Comparison of ENCODE assay signal across 21 cellular contexts in the genomic region with DNA sequence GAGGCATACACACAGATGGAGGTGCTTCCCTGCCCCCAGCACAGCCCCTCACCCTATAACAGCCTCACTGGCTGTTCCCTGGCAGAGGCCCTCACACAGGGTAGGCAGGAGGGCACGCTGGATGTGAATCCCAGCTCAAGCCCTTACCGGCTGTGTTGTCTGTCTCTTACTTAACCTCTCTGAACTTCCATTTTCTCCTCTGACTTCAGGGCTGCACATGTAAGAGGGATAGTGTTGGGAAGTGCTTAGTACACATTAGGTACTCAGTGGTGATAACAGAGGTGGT. TPM values are rescaled to one million over a fixed set of nuclear protein-coding genes. Genes with fewer than 3 reads are reported as not detected.
DNase-seq lines count a peak whose midpoint lies in the region; ATAC-seq and TF ChIP-seq lines count a peak whose summit lies in the region.
"Had no signal": no experiment of that assay in that cellular context is flagged by ENCODE, and none has a peak within 500 bp of the region (broad histone marks: within the 10 kb centered on the region; RNA-seq: fewer than 3 reads in every experiment).

No MANE protein-coding gene starts in this region.

- H3K9me3 Mint-ChIP-seq in activated CD4-positive, alpha-beta T cell treated with anti-CD3 and anti-CD28 coated beads, Interleukin-2, amount 10 ng/mL, durations not matched to agents 24 days and 14 days: no peaks in the 10 kb centered on the region
- no peaks in the 10 kb centered on the region for H3K9me3 Mint-ChIP-seq in activated CD4-positive, alpha-beta T cell treated with anti-CD3 and anti-CD28 coated beads for 36 hours (ENCODE audit: low read depth)
- no peaks in the 10 kb centered on the region for H3K9me3 Mint-ChIP-seq in stimulated activated naive B cell treated with anti-CD40 and anti-IgM and Interleukin-4, amounts not matched to agents 10 μg/mL and 1 μg/mL and 100 μg/mL, for 72 hours

- peaks cover 11% of the 10 kb centered on the region for H3K4me1 ChIP-seq in RWPE2 (ENCODE audit: insufficient read depth, poor library complexity, severe bottlenecking)
- H3K4me1 ChIP-seq in foreskin keratinocyte: peaks cover 27% of the 10 kb centered on the region

- H3K4me3 Mint-ChIP-seq in activated CD4-positive, alpha-beta T cell treated with anti-CD3 and anti-CD28 coated beads, Interleukin-2, amount 10 ng/mL, durations not matched to agents 24 days and 14 days: no peak overlapping the region
- H3K4me3 Mint-ChIP-seq in activated CD4-positive, alpha-beta T cell treated with anti-CD3 and anti-CD28 coated beads for 36 hours: no peak overlapping the region
- H3K4me3 Mint-ChIP-seq in stimulated activated naive B cell treated with anti-CD40 and anti-IgM and Interleukin-4, amounts not matched to agents 10 μg/mL and 1 μg/mL and 100 μg/mL, for 72 hours: no peak overlapping the region

- peak; percentile 60 for DNase-seq in activated CD4-positive, alpha-beta T cell treated with anti-CD3 and anti-CD28 coated beads, Interleukin-2, amount 10 ng/mL, durations not matched to agents 24 days and 14 days
- DNase-seq in activated CD4-positive, alpha-beta T cell treated with anti-CD3 and anti-CD28 coated beads for 36 hours: no peak
- DNase-seq in RWPE2 (ENCODE audit: low spot score): no peak
- no peak for DNase-seq in foreskin keratinocyte
- DNase-seq in stimulated activated naive B cell treated with anti-CD40 and anti-IgM and Interleukin-4, amounts not matched to agents 10 μg/mL and 1 μg/mL and 100 μg/mL, for 72 hours: no peak
- no peak for DNase-seq in SK-N-DZ (ENCODE audit: low spot score)
- no peak for DNase-seq in NOMO-1 (lab: John Stamatoyannopoulos, UW; ENCODE audit: unreplicated experiment in 2 of 2)
- DNase-seq in NCI-H510A treated with DMSO at 0.1 percent for 48 hours (lab: John Stamatoyannopoulos, UW): no peak
- DNase-seq: 8988T, DMS 273 treated with DMSO at 0.1 percent for 48 hours, HCEC 1CT, NCI-H1436, NCI-H2029, NCI-H2171 treated with DMSO at 0.1 percent for 48 hours, NCI-H446 treated with DMSO at 0.1 percent for 48 hours, NCI-H774, PC-9, SK-N-SH had no signal

- no peak for TF ChIP-seq CTCF in RWPE2 (IDR thresholded peaks at IDR 0.05; ENCODE audit: poor library complexity, severe bottlenecking)
- no peak for TF ChIP-seq CTCF in foreskin keratinocyte (conservative IDR thresholded peaks at IDR 0.05)

- CTCF ChIA-PET in activated CD4-positive, alpha-beta T cell treated with anti-CD3 and anti-CD28 coated beads for 36 hours (lab: Charles Lee): interaction anchor here (1.8 to 9.2 kb wide), 8 partner anchors 15 to 862 kb away, joined by 6 to 252 read pairs (median 18); no protein-coding TSS in a partner anchor

- H3K4me1 Mint-ChIP-seq in activated CD4-positive, alpha-beta T cell treated with anti-CD3 and anti-CD28 coated beads, Interleukin-2, amount 10 ng/mL, durations not matched to agents 24 days and 14 days: peaks cover 37% of the 10 kb centered on the region
- H3K4me1 Mint-ChIP-seq in activated CD4-positive, alpha-beta T cell treated with anti-CD3 and anti-CD28 coated beads for 36 hours: peaks cover 31% of the 10 kb centered on the region
- H3K4me1 Mint-ChIP-seq in stimulated activated naive B cell treated with anti-CD40 and anti-IgM and Interleukin-4, amounts not matched to agents 10 μg/mL and 1 μg/mL and 100 μg/mL, for 72 hours: peaks cover 28 to 48% of the 10 kb centered on the region in 2 donors

- peak overlapping the region; percentile 6 for H3K27ac ChIP-seq in RWPE2 (ENCODE audit: poor library complexity, severe bottlenecking)
- H3K27ac ChIP-seq in foreskin keratinocyte: peak overlapping the region; percentile 88
- H3K27ac ChIP-seq: BLaER1, HL-60, PC-9 had no signal

- POLR2A ChIA-PET in activated CD4-positive, alpha-beta T cell treated with anti-CD3 and anti-CD28 coated beads for 36 hours (lab: Charles Lee): interaction anchor here (0.6 kb wide), 1 partner anchor 1371 kb away, joined by 3 read pairs; no protein-coding TSS in a partner anchor

- H3K9me3 ChIP-seq in RWPE2 (ENCODE audit: severe bottlenecking): no peaks in the 10 kb centered on the region
- H3K9me3 ChIP-seq: BLaER1, SK-N-SH had no signal

- H3K36me3 ChIP-seq in RWPE2 (ENCODE audit: low read depth): no peaks in the 10 kb centered on the region
- H3K36me3 ChIP-seq: BLaER1 had no signal

- H3K27me3 ChIP-seq in RWPE2 (ENCODE audit: insufficient read depth, poor library complexity, severe bottlenecking) (no peaks in the 10 kb centered on the region), foreskin keratinocyte (no peaks in the 10 kb centered on the region)
- H3K27me3 ChIP-seq: BLaER1 had no signal

- peaks cover 3% of the 10 kb centered on the region for H3K36me3 Mint-ChIP-seq in activated CD4-positive, alpha-beta T cell treated with anti-CD3 and anti-CD28 coated beads, Interleukin-2, amount 10 ng/mL, durations not matched to agents 24 days and 14 days (ENCODE audit: low read depth)
- H3K36me3 Mint-ChIP-seq in activated CD4-positive, alpha-beta T cell treated with anti-CD3 and anti-CD28 coated beads for 36 hours (ENCODE audit: low read depth): no peaks in the 10 kb centered on the region
- H3K36me3 Mint-ChIP-seq in stimulated activated naive B cell treated with anti-CD40 and anti-IgM and Interleukin-4, amounts not matched to agents 10 μg/mL and 1 μg/mL and 100 μg/mL, for 72 hours: no peaks in the 10 kb centered on the region

- H3K27me3 Mint-ChIP-seq in activated CD4-positive, alpha-beta T cell treated with anti-CD3 and anti-CD28 coated beads, Interleukin-2, amount 10 ng/mL, durations not matched to agents 24 days and 14 days: peaks cover 12% of the 10 kb centered on the region
- H3K27me3 Mint-ChIP-seq in activated CD4-positive, alpha-beta T cell treated with anti-CD3 and anti-CD28 coated beads for 36 hours: peaks cover 3% of the 10 kb centered on the region
- no peaks in the 10 kb centered on the region for H3K27me3 Mint-ChIP-seq in stimulated activated naive B cell treated with anti-CD40 and anti-IgM and Interleukin-4, amounts not matched to agents 10 μg/mL and 1 μg/mL and 100 μg/mL, for 72 hours

- H3K27ac Mint-ChIP-seq in activated CD4-positive, alpha-beta T cell treated with anti-CD3 and anti-CD28 coated beads, Interleukin-2, amount 10 ng/mL, durations not matched to agents 24 days and 14 days: no peak overlapping the region
- no peak overlapping the region for H3K27ac Mint-ChIP-seq in activated CD4-positive, alpha-beta T cell treated with anti-CD3 and anti-CD28 coated beads for 36 hours
- H3K27ac Mint-ChIP-seq in stimulated activated naive B cell treated with anti-CD40 and anti-IgM and Interleukin-4, amounts not matched to agents 10 μg/mL and 1 μg/mL and 100 μg/mL, for 72 hours: peak overlapping the region; percentile 20

- ATAC-seq in activated CD4-positive, alpha-beta T cell treated with anti-CD3 and anti-CD28 coated beads for 36 hours: no peak
- ATAC-seq in RWPE2 (ENCODE audit: low read depth) (no peak), foreskin keratinocyte (no peak)
- no peak for ATAC-seq in stimulated activated naive B cell treated with anti-CD40 and anti-IgM and Interleukin-4, amounts not matched to agents 10 μg/mL and 1 μg/mL and 100 μg/mL, for 72 hours (replicated peaks)
- ATAC-seq: Right ventricle myocardium inferior had no signal

- no peak overlapping the region for H3K4me3 ChIP-seq in RWPE2 (ENCODE audit: severe bottlenecking)
- H3K4me3 ChIP-seq: BLaER1, PC-9 had no signal

- intact Hi-C loops in activated CD4-positive, alpha-beta T cell treated with anti-CD3 and anti-CD28 coated beads, Interleukin-2, amount 10 ng/mL, durations not matched to agents 24 days and 14 days (cut with micrococcal nuclease): loop anchor here (1.0 to 10.0 kb wide), 3 partner anchors 177 to 861 kb away; partner anchors contain the start of gene KRT36
- intact Hi-C loops in activated CD4-positive, alpha-beta T cell treated with anti-CD3 and anti-CD28 coated beads for 36 hours (cut with DNase I, micrococcal nuclease): loop anchor here (5.0 to 10.0 kb wide), 2 partner anchors 262 to 319 kb away; no protein-coding TSS in a partner anchor

RNA-seq across cellular contexts. Expression of gene EIF1, which starts 24.6 kb away (rescaled TPM):
- total RNA-seq in activated CD4-positive, alpha-beta T cell treated with anti-CD3 and anti-CD28 coated beads, Interleukin-2, amount 10 ng/mL, durations not matched to agents 24 days and 14 days: 837 and 858 TPM in 2 replicates
- 100 to 1,000 TPM; 869 to 977 TPM for total RNA-seq in activated CD4-positive, alpha-beta T cell treated with anti-CD3 and anti-CD28 coated beads for 36 hours
- 346 and 364 TPM in 2 replicates for total RNA-seq in foreskin keratinocyte
- 1,004 and 1,032 TPM in 2 replicates for polyA plus RNA-seq in foreskin keratinocyte
- 85.8 and 129 TPM in 2 replicates for polyA plus RNA-seq in SK-N-DZ (2014; cell fraction: cytosol; rRNA removed)
- polyA plus RNA-seq in SK-N-DZ (2014; cell fraction: nucleus; rRNA removed): 194 and 234 TPM in 2 replicates

RNA-seq across cellular contexts. Expression of gene KRT17, which starts 39.7 kb away (rescaled TPM):
- total RNA-seq in activated CD4-positive, alpha-beta T cell treated with anti-CD3 and anti-CD28 coated beads, Interleukin-2, amount 10 ng/mL, durations not matched to agents 24 days and 14 days: not detected in 2 replicates
- not detected for total RNA-seq in activated CD4-positive, alpha-beta T cell treated with anti-CD3 and anti-CD28 coated beads for 36 hours
- 3,495 and 3,975 TPM in 2 replicates for total RNA-seq in foreskin keratinocyte
- 3,974 and 4,528 TPM in 2 replicates for polyA plus RNA-seq in foreskin keratinocyte
- 4.2 and 10.1 TPM in 2 replicates for polyA plus RNA-seq in SK-N-DZ (2014; cell fraction: cytosol; rRNA removed)
- 7.1 and 8.4 TPM in 2 replicates for polyA plus RNA-seq in SK-N-DZ (2014; cell fraction: nucleus; rRNA removed)
- total RNA-seq: Right ventricle myocardium inferior had no signal

RNA-seq across cellular contexts. Expression of gene GAST, which starts 48.0 kb away (rescaled TPM):
- total RNA-seq in activated CD4-positive, alpha-beta T cell treated with anti-CD3 and anti-CD28 coated beads, Interleukin-2, amount 10 ng/mL, durations not matched to agents 24 days and 14 days: not detected in 2 replicates
- total RNA-seq in activated CD4-positive, alpha-beta T cell treated with anti-CD3 and anti-CD28 coated beads for 36 hours: not detected
- total RNA-seq in foreskin keratinocyte: 0.37 and 0.42 TPM in 2 replicates
- 0.62 and 0.78 TPM in 2 replicates for polyA plus RNA-seq in foreskin keratinocyte
- polyA plus RNA-seq in SK-N-DZ (2014; cell fraction: cytosol; rRNA removed): not detected in 2 replicates
- not detected in 2 replicates for polyA plus RNA-seq in SK-N-DZ (2014; cell fraction: nucleus; rRNA removed)
- total RNA-seq: Right ventricle myocardium inferior had no signal
- polyA plus RNA-seq: SK-N-SH had no signal

RNA-seq across cellular contexts. Expression of gene KRT16, which starts 51.5 kb away (rescaled TPM):
- total RNA-seq in activated CD4-positive, alpha-beta T cell treated with anti-CD3 and anti-CD28 coated beads, Interleukin-2, amount 10 ng/mL, durations not matched to agents 24 days and 14 days: not detected in 2 replicates
- total RNA-seq in activated CD4-positive, alpha-beta T cell treated with anti-CD3 and anti-CD28 coated beads for 36 hours: not detected
- total RNA-seq in foreskin keratinocyte: 115 and 208 TPM in 2 replicates
- polyA plus RNA-seq in foreskin keratinocyte: 132 and 240 TPM in 2 replicates
- polyA plus RNA-seq in SK-N-DZ (2014; cell fraction: cytosol; rRNA removed): 1.2 TPM in 1 of 2 replicates, not detected in the other
- polyA plus RNA-seq in SK-N-DZ (2014; cell fraction: nucleus; rRNA removed): 0.71 TPM in 1 of 2 replicates, not detected in the other
- total RNA-seq: Right ventricle myocardium inferior had no signal
- polyA plus RNA-seq: SK-N-SH had no signal

Comparison
In these comparisons a context has a peak if more than half of its experiments do, and no peak if none do; other contexts are left out.
1. RNA of gene KRT17, which starts 39.7 kb away (total RNA-seq): 3,495 to 3,975 TPM in foreskin keratinocyte; not detected in activated CD4-positive, alpha-beta T cell treated with anti-CD3 and anti-CD28 coated beads, Interleukin-2, amount 10 ng/mL, durations not matched to agents 24 days and 14 days and not detected in activated CD4-positive, alpha-beta T cell treated with anti-CD3 and anti-CD28 coated beads for 36 hours; every median in the first group is over 1,000 times any median in the second.